9 cellular contexts compared by ENCODE assay signal in the genomic region with DNA sequence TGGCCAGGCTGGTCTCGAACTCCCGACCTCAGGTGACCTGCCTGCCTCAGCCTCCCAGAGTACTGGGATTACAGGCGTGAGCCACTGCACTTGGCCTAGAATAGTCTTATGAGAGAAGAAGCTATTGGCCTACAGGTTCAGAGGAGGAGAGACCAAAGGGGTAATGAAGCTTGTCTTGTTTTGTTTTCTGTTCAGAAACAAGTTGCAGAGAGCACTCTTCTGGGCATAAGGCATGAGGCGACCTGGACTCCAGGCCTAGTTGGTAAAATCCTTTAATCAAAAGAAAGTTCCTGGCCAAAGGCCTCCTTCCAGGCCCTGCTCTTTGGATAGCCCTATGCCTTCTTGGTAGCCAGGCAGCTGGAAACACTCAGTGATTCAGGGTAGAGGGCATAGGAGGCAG.
"Had no signal": no experiment of that assay in that cellular context is flagged by ENCODE, and none has a peak within 500 bp of the region (broad histone marks: within the 10 kb centered on the region; RNA-seq: fewer than 3 reads in every experiment).

No MANE protein-coding gene starts in this region.

- DNase-seq: H9, HCEC 1CT, KBM-7 had no signal

- H3K27ac ChIP-seq: HL-60, KMS-11 had no signal

- FAIRE-seq: H1, H54, HepG2 had no signal

- ATAC-seq: GM23338, HepG2 had no signal

- H3K4me3 ChIP-seq: GM23338 had no signal
